8 cellular contexts compared by ENCODE assay signal in genomic region chr19:40776966-40777794, GRCh38. TPM values are rescaled to one million over a fixed set of nuclear protein-coding genes. Genes with fewer than 3 reads are reported as not detected.
DNase-seq lines count a peak whose midpoint lies in the region.

No MANE protein-coding gene starts in this region.

- H2AFZ ChIP-seq in neuron (ENCODE audit: low read depth, low read length): peak overlapping the region; percentile 1

- H3K4me3 ChIP-seq in HAP-1 (peak overlapping the region; percentile 59), neuron (ENCODE audit: low read length) (peak overlapping the region; percentile 50), subcutaneous abdominal adipose tissue (ENCODE audit: low read depth in 1 of 5, low read length in 5 of 5) (peak overlapping the region; percentile 77 to 98 (median 87))

- H3K27ac ChIP-seq in subcutaneous abdominal adipose tissue (ENCODE audit: low read depth, low read length): peak overlapping the region; percentile 92

- H3K4me1 ChIP-seq in HAP-1 (peaks cover 10% of the 10 kb centered on the region), neuron (ENCODE audit: insufficient read depth, low read length) (peaks cover 12% of the 10 kb centered on the region), subcutaneous abdominal adipose tissue (ENCODE audit: control insufficient read depth in 5 of 5, insufficient read depth in 5 of 5, low read length in 5 of 5) (peaks cover 9 to 22% (median 20%) of the 10 kb centered on the region in 5 donors)

- in situ Hi-C loops in HAP-1 (cut with MboI; ENCODE audit: low sequenced_read_pairs): no loop called here

- H3K36me3 ChIP-seq in HAP-1 (replicated peaks) (no peaks in the 10 kb centered on the region), neuron (ENCODE audit: insufficient read depth, low read length) (no peaks in the 10 kb centered on the region), subcutaneous abdominal adipose tissue (ENCODE audit: control insufficient read depth in 5 of 5, insufficient read depth in 5 of 5, low read length in 5 of 5) (peaks cover 0 to 7% (median 2%) of the 10 kb centered on the region in 5 donors)

- DNase-seq in EL (peak; percentile 91), HAP-1 (ENCODE audit: low spot score in 2 of 2) (peak; percentile 93 to 94), M059J (ENCODE audit: low read depth) (peak; percentile 94), SHP77 treated with DMSO at 0.1 percent for 48 hours (lab: John Stamatoyannopoulos, UW) (peak; percentile 98), foreskin melanocyte (peak; percentile 94)
- peak; percentile 39 to 77 (median 60) for DNase-seq in activated naive CD4-positive, alpha-beta T cell (lab: John Stamatoyannopoulos, UW)

- no peaks in the 10 kb centered on the region for H3K27me3 ChIP-seq in HAP-1 (ENCODE audit: low read depth)
- no peaks in the 10 kb centered on the region for H3K27me3 ChIP-seq in neuron (ENCODE audit: insufficient read depth, low read length)
- H3K27me3 ChIP-seq in subcutaneous abdominal adipose tissue (ENCODE audit: control insufficient read depth in 5 of 5, insufficient read depth in 4 of 5, low read length in 5 of 5): no peaks in the 10 kb centered on the region

- peak overlapping the region; percentile 38 to 93 (median 79) for H3K9ac ChIP-seq in subcutaneous abdominal adipose tissue (ENCODE audit: low read length in 5 of 5)

- H3K9me3 ChIP-seq in HAP-1 (no peaks in the 10 kb centered on the region), neuron (ENCODE audit: low read length) (no peaks in the 10 kb centered on the region), subcutaneous abdominal adipose tissue (ENCODE audit: control insufficient read depth in 5 of 5, low read length in 5 of 5) (no peaks in the 10 kb centered on the region)

RNA-seq across cellular contexts. Expression of gene RAB4B, which starts 0.9 kb away (rescaled TPM):
- 13.2 and 34.2 TPM in 2 replicates for total RNA-seq in M059J (2014; rRNA removed; shearing (Covaris generic))

RNA-seq across cellular contexts. Expression of gene MIA, which starts 1.9 kb away (rescaled TPM):
- total RNA-seq in M059J (2014; rRNA removed; shearing (Covaris generic)): not detected in 2 replicates

RNA-seq across cellular contexts. Expression of gene EGLN2, which starts 21.8 kb away (rescaled TPM):
- total RNA-seq in M059J (2014; rRNA removed; shearing (Covaris generic)): 24.1 and 39.7 TPM in 2 replicates

RNA-seq across cellular contexts. Expression of gene SNRPA, which starts 26.2 kb away (rescaled TPM):
- total RNA-seq in M059J (2014; rRNA removed; shearing (Covaris generic)): 76.3 and 93.3 TPM in 2 replicates

RNA-seq across cellular contexts. Expression of gene ACTMAP, which starts 26.9 kb away (rescaled TPM):
- total RNA-seq in M059J (2014; rRNA removed; shearing (Covaris generic)): 0.76 and 1.3 TPM in 2 replicates

Comparison
In these comparisons a context has a peak if more than half of its experiments do, and no peak if none do; other contexts are left out.
1. Peak in every context shown above with its lines: DNase-seq, H3K4me3 ChIP-seq and H3K27ac ChIP-seq.